In genomic region chr19:56120002-56120370, GRCh38 we compare ENCODE assay signal across 8 cellular contexts. TPM values are rescaled to one million over a fixed set of nuclear protein-coding genes. Genes with fewer than 3 reads are reported as not detected.
DNase-seq lines count a peak whose midpoint lies in the region; ATAC-seq and TF ChIP-seq lines count a peak whose summit lies in the region.

No MANE protein-coding gene starts in this region.

- H3K9me3 ChIP-seq in T-helper 17 cell (ENCODE audit: control insufficient read depth, low read length, poor library complexity, severe bottlenecking), result no peaks in the 10 kb centered on the region

- ATAC-seq in T-helper 17 cell, result no peak
- ATAC-seq in HG03442 (IDR thresholded peaks at IDR 0.05; ENCODE audit: unreplicated experiment), result no peak

- no peak for DNase-seq in GM12865 (ENCODE audit: low read depth)
- DNase-seq in T-helper 17 cell, result no peak
- DNase-seq in fibroblast of the aortic adventitia (ENCODE audit: low read depth), result no peak
- no peak for DNase-seq in retinal pigment epithelial cell (ENCODE audit: low read depth)
- no peak for DNase-seq in HK-2 (ENCODE audit: unreplicated experiment)
- no peak for DNase-seq in Ammon's horn (ENCODE audit: low spot score)
- DNase-seq in OCI-M2 (lab: John Stamatoyannopoulos, UW; ENCODE audit: unreplicated experiment), result no peak

- peak overlapping the region; percentile 65 for H3K27ac Mint-ChIP-seq in T-helper 17 cell

- H3K36me3 Mint-ChIP-seq in T-helper 17 cell (ENCODE audit: low read depth), result no peaks in the 10 kb centered on the region

- TF ChIP-seq CTCF in GM12865 (IDR thresholded peaks at IDR 0.05; ENCODE audit: insufficient read depth, low read depth, low read length, missing control alignments), result no peak
- no peak for TF ChIP-seq CTCF in fibroblast of the aortic adventitia (IDR thresholded peaks at IDR 0.05; ENCODE audit: insufficient read depth, low read length)
- TF ChIP-seq CTCF in retinal pigment epithelial cell (conservative IDR thresholded peaks at IDR 0.05; ENCODE audit: low read depth, low read length), result no peak

- peak overlapping the region; percentile 90 for H3K4me3 Mint-ChIP-seq in T-helper 17 cell

- H3K4me3 ChIP-seq in GM12865 (ENCODE audit: low read depth, low read length) (peak overlapping the region; percentile 84), fibroblast of the aortic adventitia (ENCODE audit: low read depth, low read length) (peak overlapping the region; percentile 76), retinal pigment epithelial cell (ENCODE audit: low read length) (peak overlapping the region; percentile 70)

- peaks cover 26% of the 10 kb centered on the region for H3K4me1 Mint-ChIP-seq in T-helper 17 cell

- H3K27me3 Mint-ChIP-seq in T-helper 17 cell, result no peaks in the 10 kb centered on the region

RNA-seq across cellular contexts. Expression of gene ZNF787, which starts 1.1 kb away (rescaled TPM):
- total RNA-seq in T-helper 17 cell, result 10 to 100 TPM; 17.2 to 22.2 TPM
- total RNA-seq in fibroblast of the aortic adventitia (ENCODE audit: low replicate concordance), result 8.5 and 15.9 TPM in 2 replicates

RNA-seq across cellular contexts. Expression of gene ZNF444, which starts 21.1 kb away (rescaled TPM):
- total RNA-seq in T-helper 17 cell (10 to 100 TPM; 12.3 to 16.7 TPM), fibroblast of the aortic adventitia (ENCODE audit: low replicate concordance) (12.9 and 19.5 TPM in 2 replicates)

RNA-seq across cellular contexts. Expression of gene GALP, which starts 55.8 kb away (rescaled TPM):
- total RNA-seq in T-helper 17 cell (not detected), fibroblast of the aortic adventitia (ENCODE audit: low replicate concordance) (not detected in 2 replicates)
